In genomic region chr3:25266677-25267076, GRCh38 we compare ENCODE assay signal across 22 cellular contexts.
"Had no signal": no experiment of that assay in that cellular context is flagged by ENCODE, and none has a peak within 500 bp of the region (broad histone marks: within the 10 kb centered on the region; RNA-seq: fewer than 3 reads in every experiment).

No MANE protein-coding gene starts in this region.

- H3K27ac Mint-ChIP-seq: activated CD4-positive, alpha-beta T cell treated with anti-CD3 and anti-CD28 coated beads for 36 hours; activated naive CD8-positive, alpha-beta T cell; activated T-helper 1 cell treated with anti-CD3 and anti-CD28 coated beads, Interleukin-12 subunit alpha, Interleukin-12 subunit beta, Interleukin-2, Interleukin-4 antibody, amounts not matched to agents 30 ng/mL and 10 ng/mL and 1 ng/mL, durations not matched to agents 14 hours and 24 hours and 36 hours; naive B cell; stimulated activated naive B cell treated with anti-CD40 and anti-IgM and Interleukin-4, amounts not matched to agents 10 μg/mL and 1 μg/mL and 100 μg/mL, for 72 hours had no signal

- H3K9me3 Mint-ChIP-seq: activated T-helper 1 cell treated with anti-CD3 and anti-CD28 coated beads, Interleukin-12 subunit alpha, Interleukin-12 subunit beta, Interleukin-2, Interleukin-4 antibody, amounts not matched to agents 30 ng/mL and 10 ng/mL and 1 ng/mL, durations not matched to agents 14 hours and 24 hours and 36 hours had no signal

- H3K4me3 ChIP-seq: mucosa of descending colon, uterus had no signal

- H3K27me3 ChIP-seq: brain microvascular endothelial cell, uterus had no signal

- H3K27me3 Mint-ChIP-seq: activated CD4-positive, alpha-beta T cell treated with anti-CD3 and anti-CD28 coated beads for 36 hours; activated naive CD8-positive, alpha-beta T cell; naive B cell; stimulated activated naive B cell treated with anti-CD40 and anti-IgM and Interleukin-4, amounts not matched to agents 10 μg/mL and 1 μg/mL and 100 μg/mL, for 72 hours had no signal

- H3K36me3 Mint-ChIP-seq: activated naive CD8-positive, alpha-beta T cell; naive B cell; stimulated activated naive B cell treated with anti-CD40 and anti-IgM and Interleukin-4, amounts not matched to agents 10 μg/mL and 1 μg/mL and 100 μg/mL, for 72 hours had no signal

- H3K4me1 ChIP-seq: parathyroid adenoma, uterus had no signal

- H3K36me3 ChIP-seq: brain microvascular endothelial cell, uterus had no signal

- H3K27ac ChIP-seq: brain microvascular endothelial cell, parathyroid adenoma, uterus had no signal

- H3K4me3 Mint-ChIP-seq: activated CD4-positive, alpha-beta T cell treated with anti-CD3 and anti-CD28 coated beads for 36 hours; activated naive CD8-positive, alpha-beta T cell; activated T-helper 1 cell treated with anti-CD3 and anti-CD28 coated beads, Interleukin-12 subunit alpha, Interleukin-12 subunit beta, Interleukin-2, Interleukin-4 antibody, amounts not matched to agents 30 ng/mL and 10 ng/mL and 1 ng/mL, durations not matched to agents 14 hours and 24 hours and 36 hours; naive B cell; stimulated activated naive B cell treated with anti-CD40 and anti-IgM and Interleukin-4, amounts not matched to agents 10 μg/mL and 1 μg/mL and 100 μg/mL, for 72 hours had no signal

- DNase-seq: activated CD4-positive, alpha-beta T cell treated with anti-CD3 and anti-CD28 coated beads for 36 hours; activated CD4-positive, alpha-beta T cell treated with anti-CD3 and anti-CD28 coated beads, Interleukin-2, amount 50 U/mL, for 48 hours; activated gamma-delta T cell treated with Interleukin-2 at 50 U/mL for 16 hours; activated T-cell treated with anti-CD3 and anti-CD28 coated beads for 4 hours; amygdala; brain microvascular endothelial cell; cortex of kidney; effector CD8-positive, alpha-beta T cell; hypothalamus; mammary epithelial cell; mucosa of descending colon; naive B cell; stimulated activated CD4-positive, alpha-beta T cell treated with anti-CD3 and anti-CD28 coated beads, Interleukin-4, amount 100 ng/mL, for 4 hours; stimulated activated naive B cell treated with anti-CD40 and anti-IgM and Interleukin-4, amounts not matched to agents 10 μg/mL and 1 μg/mL and 100 μg/mL, for 72 hours; SW 1271; T-helper 2 cell; uterus had no signal

- ATAC-seq: activated CD4-positive, alpha-beta T cell treated with anti-CD3 and anti-CD28 coated beads for 36 hours; esophagus mucosa; mucosa of descending colon; sciatic nerve; stimulated activated naive B cell treated with anti-CD40 and anti-IgM and Interleukin-4, amounts not matched to agents 10 μg/mL and 1 μg/mL and 100 μg/mL, for 72 hours had no signal

- H3K9me3 ChIP-seq: mucosa of descending colon, uterus had no signal

- H3K4me1 Mint-ChIP-seq: activated CD4-positive, alpha-beta T cell treated with anti-CD3 and anti-CD28 coated beads for 36 hours; naive B cell; stimulated activated naive B cell treated with anti-CD40 and anti-IgM and Interleukin-4, amounts not matched to agents 10 μg/mL and 1 μg/mL and 100 μg/mL, for 72 hours had no signal
